Comparison of ENCODE assay signal across 17 cellular contexts in the genomic region with DNA sequence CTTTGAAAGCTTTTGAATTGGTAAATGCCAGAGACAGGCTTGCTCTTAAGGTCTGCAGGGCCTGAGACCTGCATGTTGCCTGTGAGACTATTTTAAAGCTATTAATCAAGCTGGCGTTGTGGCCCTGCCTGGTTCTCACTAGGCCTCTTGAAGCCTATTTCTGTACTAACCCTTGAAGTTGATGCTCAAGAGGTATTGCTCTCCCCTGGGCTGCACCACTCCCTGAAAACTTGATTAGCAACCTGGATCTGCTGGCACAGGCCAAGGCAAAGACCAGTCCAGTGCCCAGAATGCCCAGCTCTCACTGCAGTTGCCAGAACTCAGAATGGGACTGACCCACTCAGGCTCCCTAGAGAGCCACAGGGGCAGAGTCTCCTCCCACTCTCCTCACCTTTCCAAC.
"Had no signal": no experiment of that assay in that cellular context is flagged by ENCODE, and none has a peak within 500 bp of the region (broad histone marks: within the 10 kb centered on the region; RNA-seq: fewer than 3 reads in every experiment).

No MANE protein-coding gene starts in this region.

- H3K27ac ChIP-seq: tibial nerve, WERI-Rb-1 had no signal

- H3K9me3 ChIP-seq: tibial nerve had no signal

- H3K36me3 ChIP-seq: tibial nerve, WERI-Rb-1 had no signal

- DNase-seq: activated CD4-positive, alpha-beta T cell treated with anti-CD3 and anti-CD28 coated beads, Interleukin-2, amount 10 ng/mL, durations not matched to agents 7 days and 5 days; activated CD4-positive, CD25-positive, alpha-beta regulatory T cell treated with anti-CD3 and anti-CD28 coated beads, Interleukin-2, amount 50 U/mL, for 72 hours; activated CD8-positive, alpha-beta T cell treated with anti-CD3 and anti-CD28 coated beads, Interleukin-2, amount 10 ng/mL, durations not matched to agents 7 days and 5 days; activated gamma-delta T cell treated with Interleukin-2 at 50 U/mL for 16 hours; anterior cingulate cortex; central memory CD4-positive, alpha-beta T cell; effector memory CD8-positive, alpha-beta T cell; foreskin melanocyte; hypothalamus; occipital lobe; stimulated activated CD4-positive, alpha-beta T cell treated with anti-CD3 and anti-CD28 coated beads, Interleukin-4, amount 100 ng/mL, for 24 hours; stimulated activated naive CD8-positive, alpha-beta T cell treated with anti-CD3 and anti-CD28 coated beads, Interleukin-15, amount 100 ng/mL, for 72 hours; WERI-Rb-1 had no signal

- ATAC-seq: activated CD8-positive, alpha-beta T cell treated with anti-CD3 and anti-CD28 coated beads, Interleukin-2, amount 10 ng/mL, durations not matched to agents 7 days and 5 days; effector memory CD8-positive, alpha-beta T cell; esophagus mucosa; natural killer cell treated with Interleukin-12 subunit alpha and Interleukin-12 subunit beta and Interleukin-15 and Interleukin-18, amount 100 ng/mL, for 72 hours; SK-N-SH treated with all-trans-retinoic acid at 6 μM for 48 hours; stimulated activated naive CD8-positive, alpha-beta T cell treated with anti-CD3 and anti-CD28 coated beads, Interleukin-15, amount 100 ng/mL, for 72 hours had no signal

- H3K27me3 ChIP-seq: tibial nerve had no signal

- H3K4me3 ChIP-seq: tibial nerve had no signal
